8 cellular contexts compared by ENCODE assay signal in genomic region chr19:47273313-47274070, GRCh38. TPM values are rescaled to one million over a fixed set of nuclear protein-coding genes. Genes with fewer than 3 reads are reported as not detected.
DNase-seq lines count a peak whose midpoint lies in the region; ATAC-seq, FAIRE-seq and TF ChIP-seq lines count a peak whose summit lies in the region.

No MANE protein-coding gene starts in this region.

- DNase-seq in NCI-H2196 treated with DMSO at 0.1 percent for 48 hours (lab: John Stamatoyannopoulos, UW; ENCODE audit: unreplicated experiment) (peak; percentile 86), activated B cell treated with CpG ODN at 0.5 μM for 24 hours (peak; percentile 83), cardiac fibroblast (ENCODE audit: low read depth in 2 of 2) (peak; percentile 93 to 96), islet precursor cell (peak; percentile 99)
- DNase-seq in stimulated activated CD4-positive, alpha-beta T cell treated with anti-CD3 and anti-CD28 coated beads, Interleukin-12 subunit alpha, Interleukin-12 subunit beta, amount 100 ng/mL, for 24 hours (ENCODE audit: low read depth in 2 of 2) = peak; percentile 74 to 88

- H3K36me3 Mint-ChIP-seq in activated B cell treated with CpG ODN at 0.5 μM for 24 hours (ENCODE audit: low read depth) = peaks cover 25% of the 10 kb centered on the region

- H3K9me3 Mint-ChIP-seq in activated B cell treated with CpG ODN at 0.5 μM for 24 hours = no peaks in the 10 kb centered on the region

- POLR2A ChIA-PET in activated B cell treated with CpG ODN at 0.5 μM for 24 hours (lab: Charles Lee) = interaction anchor here (0.6 to 4.4 kb wide), 27 partner anchors 11 to 1387 kb away, joined by 3 to 144 read pairs (median 5); partner anchors contain the start of genes CCDC9, DHX34, IRF2BP1 and SAE1

- ATAC-seq in HG03064 (IDR thresholded peaks at IDR 0.05; ENCODE audit: low read depth, unreplicated experiment) (peak; percentile 37), activated B cell treated with CpG ODN at 0.5 μM for 24 hours (ENCODE audit: low read depth) (peak; percentile 54)

- TF ChIP-seq POLR2A in GM18526 (IDR thresholded peaks at IDR 0.05; ENCODE audit: extremely low read depth, insufficient read length) = peak; percentile 76

- H3K27ac Mint-ChIP-seq in activated B cell treated with CpG ODN at 0.5 μM for 24 hours = peak overlapping the region; percentile 97

- H3K4me3 ChIP-seq in cardiac fibroblast (replicated peaks in 1 of 2; ENCODE audit: low read depth in 2 of 2, low read length in 2 of 2) = peak overlapping the region; percentile 63 to 74

- H3K27me3 Mint-ChIP-seq in activated B cell treated with CpG ODN at 0.5 μM for 24 hours = no peaks in the 10 kb centered on the region

- intact Hi-C loops in activated B cell treated with CpG ODN at 0.5 μM for 24 hours (cut with micrococcal nuclease) = loop anchor here (1.0 to 5.0 kb wide), 7 partner anchors 15 to 673 kb away; partner anchors contain the start of genes NAPA and ZC3H4

- peaks cover 27% of the 10 kb centered on the region for H3K4me1 Mint-ChIP-seq in activated B cell treated with CpG ODN at 0.5 μM for 24 hours

- peak; percentile 72 for FAIRE-seq in A204.1 (lab: Jason Lieb, UNC)

- CTCF ChIA-PET in activated B cell treated with CpG ODN at 0.5 μM for 24 hours (lab: Charles Lee) = interaction anchor here (1.1 to 2.9 kb wide), 4 partner anchors 11 to 142 kb away, joined by 6 to 12 read pairs (median 9); partner anchors contain the start of genes DHX34 and SAE1

- no peak for TF ChIP-seq CTCF in activated B cell treated with CpG ODN at 0.5 μM for 24 hours (IDR thresholded peaks at IDR 0.05)
- TF ChIP-seq CTCF in cardiac fibroblast (IDR thresholded peaks at IDR 0.05; ENCODE audit: low read depth, low read length) = no peak

- H3K4me3 Mint-ChIP-seq in activated B cell treated with CpG ODN at 0.5 μM for 24 hours = peak overlapping the region; percentile 96

RNA-seq across cellular contexts. Expression of gene INAFM1, which starts 1.2 kb away (rescaled TPM):
- 9.8 and 11.8 TPM in 2 replicates for total RNA-seq in activated B cell treated with CpG ODN at 0.5 μM for 24 hours

RNA-seq across cellular contexts. Expression of gene CCDC9, which starts 17.2 kb away (rescaled TPM):
- 43.7 and 47.1 TPM in 2 replicates for total RNA-seq in activated B cell treated with CpG ODN at 0.5 μM for 24 hours

RNA-seq across cellular contexts. Expression of gene C5AR1, which starts 36.2 kb away (rescaled TPM):
- total RNA-seq in activated B cell treated with CpG ODN at 0.5 μM for 24 hours = 1.7 and 2.2 TPM in 2 replicates

RNA-seq across cellular contexts. Expression of gene BBC3, which starts 42.5 kb away (rescaled TPM):
- 7.0 and 11.5 TPM in 2 replicates for total RNA-seq in activated B cell treated with CpG ODN at 0.5 μM for 24 hours

RNA-seq across cellular contexts. Expression of gene C5AR2, which starts 58.5 kb away (rescaled TPM):
- 0.22 and 0.42 TPM in 2 replicates for total RNA-seq in activated B cell treated with CpG ODN at 0.5 μM for 24 hours

Comparison
In these comparisons a context has a peak if more than half of its experiments do, and no peak if none do; other contexts are left out.
1. Peak in every context shown above with its lines: DNase-seq, ATAC-seq and H3K4me3 ChIP-seq.